In the genomic region with DNA sequence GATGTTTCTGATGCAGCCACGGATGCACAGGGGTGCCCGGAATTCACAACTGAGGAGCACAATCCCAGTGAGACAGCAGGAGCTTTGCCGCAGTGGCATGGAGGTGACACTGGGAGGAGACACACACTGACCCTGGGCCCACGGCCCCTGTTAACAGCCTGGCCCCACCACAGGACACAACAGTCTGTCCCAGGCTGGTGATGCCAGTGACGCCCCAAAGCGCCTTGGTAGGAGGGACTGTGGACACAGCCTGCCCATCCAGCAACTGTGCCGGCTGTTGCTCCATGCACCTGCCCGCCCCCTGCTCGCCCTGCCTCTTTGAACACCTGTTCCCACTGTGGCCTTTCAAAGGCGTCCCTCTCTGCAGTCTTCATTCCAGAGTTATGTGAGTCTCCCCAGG, we compare ENCODE assay signal across 15 cellular contexts. TPM values are rescaled to one million over a fixed set of nuclear protein-coding genes. Genes with fewer than 3 reads are reported as not detected.
A peak's percentile ranks its signal among the peaks of the same experiment; 100 is the strongest.
DNase-seq lines count a peak whose midpoint lies in the region; ATAC-seq, FAIRE-seq and TF ChIP-seq lines count a peak whose summit lies in the region.
"Had no signal": no experiment of that assay in that cellular context is flagged by ENCODE, and none has a peak within 500 bp of the region (broad histone marks: within the 10 kb centered on the region; RNA-seq: fewer than 3 reads in every experiment).

No MANE protein-coding gene starts in this region.

- POLR2A ChIA-PET in OCI-LY7 (lab: Charles Lee) = interaction anchor here (1.0 kb wide), 1 partner anchor 139 kb away, joined by 3 read pairs; no protein-coding TSS in a partner anchor
- POLR2A ChIA-PET in HepG2 (lab: Yijun Ruan, JAX) = interaction anchor here (1.0 kb wide), 1 partner anchor 48 kb away, joined by 3 read pairs; no protein-coding TSS in a partner anchor

- peaks cover 0 to 8% of the 10 kb centered on the region in 2 experiments; a peak in 2 of 5 replicates for H3K27me3 ChIP-seq in HepG2 (ENCODE audit: control insufficient read depth in 1 of 2, insufficient read depth in 2 of 2, low read length in 2 of 2)
- no peaks in the 10 kb centered on the region for H3K27me3 ChIP-seq in smooth muscle cell (ENCODE audit: low read depth)
- H3K27me3 ChIP-seq in gastroesophageal sphincter = no peaks in the 10 kb centered on the region
- H3K27me3 ChIP-seq: transverse colon had no signal

- H3K27ac ChIP-seq in OCI-LY7 (ENCODE audit: low read depth, low read length, poor library complexity, severe bottlenecking) (no peak overlapping the region), HepG2 (ENCODE audit: extremely low read length, insufficient read depth, low read length) (no peak overlapping the region), smooth muscle cell (ENCODE audit: low read depth) (no peak overlapping the region), gastroesophageal sphincter (no peak overlapping the region)
- H3K27ac ChIP-seq: transverse colon had no signal

- no peaks in the 10 kb centered on the region for H3K36me3 ChIP-seq in OCI-LY7 (ENCODE audit: insufficient read depth, low read length)
- no peaks in the 10 kb centered on the region for H3K36me3 ChIP-seq in HepG2 (replicated peaks in 1 of 2; ENCODE audit: control insufficient read depth in 1 of 2, insufficient read depth in 2 of 2, low read length in 2 of 2)
- no peaks in the 10 kb centered on the region for H3K36me3 ChIP-seq in smooth muscle cell (ENCODE audit: low read depth)
- H3K36me3 ChIP-seq in gastroesophageal sphincter = no peaks in the 10 kb centered on the region
- H3K36me3 ChIP-seq: transverse colon had no signal

- H3K4me1 ChIP-seq in OCI-LY7 (ENCODE audit: insufficient read depth, low read length, poor library complexity, severe bottlenecking) (no peaks in the 10 kb centered on the region), HepG2 (ENCODE audit: insufficient read depth, low read length) (peaks cover 32% of the 10 kb centered on the region), smooth muscle cell (ENCODE audit: low read depth) (no peaks in the 10 kb centered on the region), gastroesophageal sphincter (no peaks in the 10 kb centered on the region)
- H3K4me1 ChIP-seq: transverse colon had no signal

- TF ChIP-seq POLR2A in HepG2 (IDR thresholded peaks at IDR 0.05; ENCODE audit: insufficient read depth in 1 of 2, low read depth in 2 of 2, low read length in 2 of 2) (no peak), gastroesophageal sphincter (IDR thresholded peaks at IDR 0.05) (no peak)

- peak; percentile 30 for FAIRE-seq in HepG2 (lab: Jason Lieb, UNC)

- no peak overlapping the region for H3K4me3 ChIP-seq in OCI-LY7 (ENCODE audit: low read depth, low read length, poor library complexity, severe bottlenecking)
- H3K4me3 ChIP-seq in HepG2 (replicated peaks in 1 of 3; ENCODE audit: insufficient read depth in 1 of 3, low read depth in 2 of 3, low read length in 3 of 3) = no peak overlapping the region; a peak in 1 of 6 replicates
- no peak overlapping the region for H3K4me3 ChIP-seq in smooth muscle cell
- no peak overlapping the region for H3K4me3 ChIP-seq in gastroesophageal sphincter
- H3K4me3 ChIP-seq: transverse colon had no signal

- H3K4me2 ChIP-seq in OCI-LY7 (ENCODE audit: low read length) (no peak overlapping the region), HepG2 (ENCODE audit: low read depth, low read length) (no peak overlapping the region), smooth muscle cell (no peak overlapping the region)

- H4K20me1 ChIP-seq in OCI-LY7 (ENCODE audit: insufficient read depth, low read length) (no peaks in the 10 kb centered on the region), HepG2 (ENCODE audit: insufficient read depth, low read length) (no peaks in the 10 kb centered on the region), smooth muscle cell (ENCODE audit: low read depth) (no peaks in the 10 kb centered on the region)

- intact Hi-C loops in Right ventricle myocardium inferior (cut with DNase I) (no loop called here), cardiac septum (cut with DNase I) (no loop called here), OCI-LY7 (cut with micrococcal nuclease; ENCODE audit: unreplicated experiment) (no loop called here), HepG2 (cut with micrococcal nuclease; ENCODE audit: unreplicated experiment) (loop anchor here (2.0 kb wide), 1 partner anchor 38 kb away; no protein-coding TSS in a partner anchor)

- peak; percentile 39 for ATAC-seq in Right ventricle myocardium inferior
- peak; percentile 99 for ATAC-seq in HepG2
- no peak for ATAC-seq in GM19397 (IDR thresholded peaks at IDR 0.05; ENCODE audit: unreplicated experiment)
- ATAC-seq in gastroesophageal sphincter = no peak

- WGBS in HepG2 (ENCODE audit: low lambda C conversion rate) = 55% methylated on average over 7 of the region's 10 CpGs
- 67% methylated on average over 10 of the region's 10 CpGs for WGBS in smooth muscle cell (ENCODE audit: low lambda C conversion rate)
- 82% methylated on average over 7 of the region's 10 CpGs; no CpG with 5 or more reads in 1 of the 2 donors for WGBS in gastroesophageal sphincter (ENCODE audit: low coverage in 1 of 2), 2 donors

- CTCF ChIA-PET in OCI-LY7 (lab: Charles Lee; ENCODE audit: unreplicated experiment) (interaction anchor here (0.5 kb wide), 1 partner anchor 46 kb away, joined by 3 read pairs; no protein-coding TSS in a partner anchor), HepG2 (lab: Yijun Ruan, JAX; ENCODE audit: low intra/inter-chr PET ratio, low total read pairs) (no interaction called here)

- in situ Hi-C loops in HepG2 (cut with HindIII; ENCODE audit: extremely low pct_ligation_motif_present, low pct_unique_long_range_greater_than_20kb) = no loop called here

- H2AFZ ChIP-seq in OCI-LY7 (ENCODE audit: low read length) (no peak overlapping the region), HepG2 (ENCODE audit: low read length) (no peak overlapping the region), smooth muscle cell (ENCODE audit: low read depth) (no peak overlapping the region)

- no peak overlapping the region for H3K9ac ChIP-seq in HepG2 (ENCODE audit: insufficient read depth, low read depth, low read length)
- H3K9ac ChIP-seq in smooth muscle cell (ENCODE audit: low read depth) = no peak overlapping the region

- TF ChIP-seq RAD21 in HepG2 (CRISPR knock-in tag; IDR thresholded peaks at IDR 0.05) = peak; percentile 71

- DNase-seq in Right ventricle myocardium inferior (ENCODE audit: missing footprints) (peak; percentile 57), cardiac septum (ENCODE audit: low spot score) (no peak), OCI-LY7 (ENCODE audit: low spot score) (peak; percentile 28), HepG2 (ENCODE audit: low spot score) (peak; percentile 40), NCI-H1092 treated with DMSO at 0.1 percent for 48 hours (lab: John Stamatoyannopoulos, UW) (no peak), smooth muscle cell (lab: John Stamatoyannopoulos, UW; ENCODE audit: unreplicated experiment) (no peak)
- DNase-seq: activated effector memory CD4-positive, alpha-beta T cell treated with anti-CD3 and anti-CD28 coated beads, Interleukin-2, amount 50 U/mL, for 16 hours; effector CD8-positive, alpha-beta T cell; foreskin melanocyte; NCI-H1930; NK-92 treated with Interleukin-12 subunit alpha and Interleukin-12 subunit beta, amount 100 ng/mL, for 24 hours; stimulated activated CD4-positive, alpha-beta T cell treated with anti-CD3 and anti-CD28 coated beads, Interleukin-12 subunit alpha, Interleukin-12 subunit beta, amount 100 ng/mL, for 4 hours; transverse colon had no signal

- H3K9me3 ChIP-seq in OCI-LY7 (ENCODE audit: low read length) (no peaks in the 10 kb centered on the region), HepG2 (ENCODE audit: low read length) (no peaks in the 10 kb centered on the region), smooth muscle cell (replicated peaks; ENCODE audit: low read depth) (no peaks in the 10 kb centered on the region), gastroesophageal sphincter (no peaks in the 10 kb centered on the region)
- H3K9me3 ChIP-seq: transverse colon had no signal

- TF ChIP-seq CTCF in OCI-LY7 (conservative IDR thresholded peaks at IDR 0.05; ENCODE audit: low read length) = peak; percentile 39; the same call in 1 of the 2 replicates
- TF ChIP-seq CTCF in HepG2 (CRISPR knock-in tag; IDR thresholded peaks at IDR 0.05) = peak; percentile 92
- TF ChIP-seq CTCF in smooth muscle cell (IDR thresholded peaks at IDR 0.05; ENCODE audit: borderline replicate concordance, insufficient read depth, poor library complexity, severe bottlenecking) = no peak
- peak in 1 of 4 experiments; percentile 12 for TF ChIP-seq CTCF in gastroesophageal sphincter (IDR thresholded peaks at IDR 0.05)

- H3K9me2 ChIP-seq in OCI-LY7 (ENCODE audit: insufficient read depth, low read length) = no peaks in the 10 kb centered on the region

- no peaks in the 10 kb centered on the region for H3F3A ChIP-seq in smooth muscle cell (ENCODE audit: low read depth)

- no TSS peak for BruUV-seq in OCI-LY7 (replicated peaks; lab: Mats Ljungman, UMichigan)
- no TSS peak for BruUV-seq in HepG2 (replicated peaks; lab: Mats Ljungman, UMichigan)

- TF ChIP-seq EP300 in HepG2 (IDR thresholded peaks at IDR 0.05; ENCODE audit: low read depth in 2 of 2, low read length in 2 of 2) = no peak
- no peak for TF ChIP-seq EP300 in HepG2 (CRISPR knock-in tag; IDR thresholded peaks at IDR 0.05; ENCODE audit: borderline replicate concordance)
- no peak for TF ChIP-seq EP300 in gastroesophageal sphincter (IDR thresholded peaks at IDR 0.05)

- H3K79me2 ChIP-seq in OCI-LY7 (ENCODE audit: insufficient read depth, low read depth, low read length) (no peaks in the 10 kb centered on the region), HepG2 (ENCODE audit: insufficient read depth, low read length) (no peaks in the 10 kb centered on the region), smooth muscle cell (ENCODE audit: low read depth) (no peaks in the 10 kb centered on the region)

RNA-seq across cellular contexts. Expression of gene KLF6, which starts 49.8 kb away (rescaled TPM):
- total RNA-seq in Right ventricle myocardium inferior (68.4 TPM), cardiac septum (83.1 TPM), OCI-LY7 (2022) (43.0 and 54.0 TPM in 2 replicates), HepG2 (2016; rRNA removed; fragmentation: Illumina TruSeq; extraction: Trizol) (13.5 and 27.0 TPM in 2 replicates), smooth muscle cell (171 and 198 TPM in 2 replicates), gastroesophageal sphincter (100 to 1,000 TPM in 2 of 4 donors, 10 to 100 TPM in 2; 90.3 to 113 (median 105) TPM)
- total RNA-seq in OCI-LY7 (2014; rRNA removed; shearing (Covaris generic)) = 19.2 and 24.0 TPM in 2 replicates
- 17.4 and 21.1 TPM in 2 replicates for total RNA-seq in HepG2 (2016; cell fraction: cytosol; rRNA removed; fragmentation: Illumina TruSeq; extraction: Trizol; ENCODE audit: low read depth)
- 13.7 and 28.9 TPM in 2 replicates for total RNA-seq in HepG2 (2016; cell fraction: insoluble cytoplasmic fraction; rRNA removed; fragmentation: Illumina TruSeq; extraction: Trizol)
- 23.0 and 29.0 TPM in 2 replicates for total RNA-seq in HepG2 (2016; cell fraction: membrane; rRNA removed; fragmentation: Illumina TruSeq; extraction: Trizol)
- 106 and 113 TPM in 2 replicates for total RNA-seq in HepG2 (2016; cell fraction: nucleus; rRNA removed; fragmentation: Illumina TruSeq; extraction: Trizol)
- polyA plus RNA-seq in HepG2 (2011; rRNA removed) (71.9 and 75.4 TPM in 2 replicates), smooth muscle cell (519 and 728 TPM in 2 replicates)
- polyA plus RNA-seq in HepG2 (2011; cell fraction: cytosol; rRNA removed) = 35.6 and 36.3 TPM in 2 replicates
- polyA plus RNA-seq in HepG2 (2011; cell fraction: nucleus; rRNA removed) = 201 and 233 TPM in 2 replicates
- 28.6 and 64.6 TPM in 2 replicates for polyA plus RNA-seq in HepG2 (2012)
- polyA plus RNA-seq in HepG2 (2016; cell fraction: cytosol; fragmentation: Illumina TruSeq; extraction: Trizol; ENCODE audit: low read depth) = 2.8 and 3.6 TPM in 2 replicates
- 25.4 and 29.8 TPM in 2 replicates for polyA plus RNA-seq in HepG2 (2016; cell fraction: insoluble cytoplasmic fraction; fragmentation: Illumina TruSeq; extraction: Trizol; ENCODE audit: low read depth)
- polyA plus RNA-seq in HepG2 (2016; cell fraction: membrane; fragmentation: Illumina TruSeq; extraction: Trizol; ENCODE audit: low read depth) = 11.0 and 14.7 TPM in 2 replicates
- 165 and 176 TPM in 2 replicates for polyA plus RNA-seq in HepG2 (2016; cell fraction: nucleus; fragmentation: Illumina TruSeq; extraction: Trizol; ENCODE audit: insufficient read depth, low read depth)
- 46.3 and 318 TPM in 2 replicates for polyA minus RNA-seq in HepG2 (2011; rRNA and poly(A)+ RNA removed; ENCODE audit: low replicate concordance)
- polyA minus RNA-seq in HepG2 (2011; cell fraction: cytosol; rRNA and poly(A)+ RNA removed) = 50.8 and 67.4 TPM in 2 replicates
- polyA minus RNA-seq in HepG2 (2011; cell fraction: nucleus; rRNA and poly(A)+ RNA removed) = 544 and 615 TPM in 2 replicates

Comparison
In these comparisons a context has a peak if more than half of its experiments do, and no peak if none do; other contexts are left out.
1. DNase-seq: peak in Right ventricle myocardium inferior (single experiment), OCI-LY7 (single experiment) and HepG2 (single experiment); none in cardiac septum (single experiment), NCI-H1092 treated with DMSO at 0.1 percent for 48 hours (single experiment) and smooth muscle cell (single experiment).
2. ATAC-seq: peak in Right ventricle myocardium inferior (single experiment) and HepG2 (single experiment); none in GM19397 (single experiment) and gastroesophageal sphincter (single experiment).